ENCODE assay signal across 1 cellular context in genomic region chr10:61899663-61899996, GRCh38.
TF ChIP-seq lines count a peak whose summit lies in the region.

No MANE protein-coding gene starts in this region.

TF ChIP-seq in H1, 55 proteins besides CTCF, POLR2A, EP300 and RAD21:
- no peak for TF ChIP-seq YY1 (IDR thresholded peaks at IDR 0.05; ENCODE audit: low read depth, low read length)
- no peak for TF ChIP-seq TAF1 (IDR thresholded peaks at IDR 0.05; ENCODE audit: low read depth, low read length)
- no peak for TF ChIP-seq CREB1 (IDR thresholded peaks at IDR 0.05)
- no peak for TF ChIP-seq NANOG (IDR thresholded peaks at IDR 0.05; ENCODE audit: insufficient read depth, low read depth, low read length, poor library complexity, severe bottlenecking)
- TF ChIP-seq, protein P1, sequence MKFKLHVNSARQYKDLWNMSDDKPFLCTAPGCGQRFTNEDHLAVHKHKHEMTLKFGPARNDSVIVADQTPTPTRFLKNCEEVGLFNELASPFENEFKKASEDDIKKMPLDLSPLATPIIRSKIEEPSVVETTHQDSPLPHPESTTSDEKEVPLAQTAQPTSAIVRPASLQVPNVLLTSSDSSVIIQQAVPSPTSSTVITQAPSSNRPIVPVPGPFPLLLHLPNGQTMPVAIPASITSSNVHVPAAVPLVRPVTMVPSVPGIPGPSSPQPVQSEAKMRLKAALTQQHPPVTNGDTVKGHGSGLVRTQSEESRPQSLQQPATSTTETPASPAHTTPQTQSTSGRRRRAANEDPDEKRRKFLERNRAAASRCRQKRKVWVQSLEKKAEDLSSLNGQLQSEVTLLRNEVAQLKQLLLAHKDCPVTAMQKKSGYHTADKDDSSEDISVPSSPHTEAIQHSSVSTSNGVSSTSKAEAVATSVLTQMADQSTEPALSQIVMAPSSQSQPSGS (IDR thresholded peaks at IDR 0.05; ENCODE audit: low read length): no peak
- TF ChIP-seq, protein P2, sequence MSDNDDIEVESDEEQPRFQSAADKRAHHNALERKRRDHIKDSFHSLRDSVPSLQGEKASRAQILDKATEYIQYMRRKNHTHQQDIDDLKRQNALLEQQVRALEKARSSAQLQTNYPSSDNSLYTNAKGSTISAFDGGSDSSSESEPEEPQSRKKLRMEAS (IDR thresholded peaks at IDR 0.05): no peak
- TF ChIP-seq CHD7 (IDR thresholded peaks at IDR 0.05; ENCODE audit: insufficient replicate concordance, low read length): no peak
- no peak for TF ChIP-seq CEBPB (IDR thresholded peaks at IDR 0.05; ENCODE audit: low read depth, low read length)
- no peak for TF ChIP-seq BRCA1 (IDR thresholded peaks at IDR 0.05; ENCODE audit: low read depth, low read length)
- no peak for TF ChIP-seq SIX5 (IDR thresholded peaks at IDR 0.05; ENCODE audit: low read depth, low read length)
- TF ChIP-seq ZNF274 (IDR thresholded peaks at IDR 0.05; ENCODE audit: borderline replicate concordance, extremely low read depth, low read length): no peak
- no peak for TF ChIP-seq BACH1 (IDR thresholded peaks at IDR 0.05; ENCODE audit: low read length)
- TF ChIP-seq POU5F1 (IDR thresholded peaks at IDR 0.05; ENCODE audit: low read depth, low read length): no peak
- TF ChIP-seq KDM4A (IDR thresholded peaks at IDR 0.05; ENCODE audit: low read depth, low read length, severe bottlenecking): no peak
- TF ChIP-seq SP1 (IDR thresholded peaks at IDR 0.05; ENCODE audit: low read depth, low read length): no peak
- no peak for TF ChIP-seq BCL11A (IDR thresholded peaks at IDR 0.05; ENCODE audit: low read depth in 2 of 2, low read length in 2 of 2)
- no peak for TF ChIP-seq SRF (IDR thresholded peaks at IDR 0.05; ENCODE audit: low read depth, low read length)
